ENCODE assay signal across 1 cellular context in the genomic region with DNA sequence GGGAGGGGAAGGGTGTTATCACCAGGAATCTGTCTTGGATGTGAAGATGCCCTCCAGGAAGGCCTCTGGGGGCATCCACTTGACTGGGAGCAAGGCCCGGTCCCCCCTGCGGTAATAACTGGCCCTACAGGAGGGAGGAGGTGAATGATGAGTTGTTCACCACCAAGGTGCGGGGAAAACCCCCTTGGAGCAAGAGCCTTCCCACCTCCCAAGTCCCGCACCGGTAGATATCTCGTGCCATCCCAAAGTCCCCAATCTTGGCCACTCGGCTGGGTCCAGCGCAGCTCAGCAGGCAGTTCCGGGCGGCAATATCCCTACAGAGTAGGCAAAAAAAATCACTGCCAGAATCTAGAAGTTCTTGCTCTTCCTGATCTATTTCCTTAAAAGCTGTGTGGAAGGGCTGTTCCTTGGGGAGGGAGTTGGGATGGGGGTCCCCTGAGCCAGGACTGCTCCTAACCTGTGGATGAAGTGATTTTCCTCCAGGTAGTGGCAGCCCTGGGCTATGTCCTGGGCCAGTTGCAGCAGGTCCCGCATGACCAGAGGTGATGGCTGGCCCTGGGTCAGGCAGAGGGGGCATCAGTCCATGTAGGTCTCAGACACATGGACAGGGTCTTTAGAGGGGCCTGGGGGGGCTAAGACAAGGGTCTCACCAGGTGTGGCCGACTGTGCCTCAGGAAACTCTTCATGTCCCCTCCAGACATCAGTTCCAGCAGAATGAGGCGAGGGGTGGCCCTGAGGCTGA.
TF ChIP-seq lines count a peak whose summit lies in the region.

No MANE protein-coding gene starts in this region.

TF ChIP-seq in K562, 482 proteins besides CTCF, POLR2A, EP300 and RAD21:
- peak; percentile 32; the same call in 1 of the 2 replicates for TF ChIP-seq POLR2G (IDR thresholded peaks at IDR 0.05; ENCODE audit: low read depth, low read length)
- no peak for TF ChIP-seq ATF6 (CRISPR knock-in tag; IDR thresholded peaks at IDR 0.05)
